ENCODE assay signal across 8 cellular contexts in the genomic region with DNA sequence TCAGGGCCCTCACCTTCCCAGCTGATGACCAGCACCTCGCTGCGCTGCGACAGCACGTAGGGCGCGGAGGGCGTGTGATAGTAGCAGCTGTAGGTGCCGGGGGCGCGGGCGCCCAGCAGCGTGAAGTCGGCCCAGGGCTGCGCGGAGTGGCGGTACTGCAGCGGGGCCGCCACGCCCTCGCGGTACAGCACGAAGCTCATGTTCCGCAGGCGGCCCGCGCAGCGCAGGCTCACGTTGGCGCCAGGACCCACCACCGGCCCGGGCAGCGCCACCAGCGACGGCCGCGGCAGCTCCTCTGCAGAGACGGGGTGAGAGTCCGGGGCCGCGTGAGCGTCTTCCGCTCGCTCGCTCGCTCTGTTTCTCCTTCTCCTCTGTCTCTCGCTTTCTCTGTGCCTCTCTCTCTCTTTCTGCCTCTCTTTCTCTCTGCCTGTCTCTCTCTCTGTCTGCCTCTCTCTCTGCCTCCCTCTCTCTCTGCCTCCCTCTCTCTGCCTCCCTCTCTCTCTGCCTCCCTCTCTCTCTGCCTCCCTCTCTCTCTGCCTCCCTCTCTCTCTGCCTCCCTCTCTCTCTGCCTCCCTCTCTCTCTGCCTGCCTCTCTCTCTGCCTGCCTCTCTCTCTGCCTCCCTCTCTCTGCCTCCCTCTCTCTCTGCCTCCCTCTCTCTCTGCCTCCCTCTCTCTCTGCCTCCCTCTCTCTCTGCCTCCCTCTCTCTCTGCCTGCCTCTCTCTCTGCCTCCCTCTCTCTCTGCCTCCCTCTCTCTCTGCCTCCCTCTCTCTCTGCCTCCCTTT. TPM values are rescaled to one million over a fixed set of nuclear protein-coding genes. Genes with fewer than 3 reads are reported as not detected.
DNase-seq lines count a peak whose midpoint lies in the region; ATAC-seq and TF ChIP-seq lines count a peak whose summit lies in the region.
"Not testable (repeated sequence)": the region's sequence is repeated elsewhere in the genome, so short reads cannot be mapped to it uniquely, and the experiment has no call there.

No MANE protein-coding gene starts in this region.

- peak overlapping the region in 1 of 2 donors; percentile 41 for H3K4me3 ChIP-seq in CD4-positive, alpha-beta memory T cell (ENCODE audit: low read length in 2 of 2)
- H3K4me3 ChIP-seq in HUES64 (ENCODE audit: low read length) (peak overlapping the region; percentile 55), Panc1 (ENCODE audit: low read depth in 2 of 2, low read length in 2 of 2) (peak overlapping the region; percentile 45 to 74), colonic mucosa (peak overlapping the region; percentile 35)

- peak overlapping the region; percentile 80 to 91 (median 88) for H3K27ac Mint-ChIP-seq in CD4-positive, alpha-beta memory T cell
- not testable (repeated sequence) for H3K27ac Mint-ChIP-seq in nephron progenitor cell
- peak overlapping the region; percentile 84 for H3K27ac Mint-ChIP-seq in stimulated activated effector memory CD8-positive, alpha-beta T cell treated with anti-CD3 and anti-CD28 coated beads, Interleukin-12 subunit alpha, Interleukin-12 subunit beta, amount 100 ng/mL, for 72 hours

- POLR2A ChIA-PET in CD4-positive, alpha-beta memory T cell (lab: Charles Lee; ENCODE audit: partially characterized antibody): interaction anchor here (0.6 to 6.2 kb wide), 6 partner anchors 10 to 95 kb away, joined by 3 to 49 read pairs (median 4); a partner anchor contains a TSS
- POLR2A ChIA-PET in Panc1 (lab: Charles Lee): interaction anchor here (0.6 to 0.7 kb wide), 2 partner anchors 48 to 208 kb away, joined by 3 read pairs; no protein-coding TSS in a partner anchor

- in situ Hi-C loops in Panc1 (cut with HindIII; ENCODE audit: low pct_unique_long_range_greater_than_20kb, low sequenced_read_pairs): not testable (repeated sequence)

- peak overlapping the region; percentile 29 for H3K27ac ChIP-seq in CD4-positive, alpha-beta memory T cell (ENCODE audit: low read depth, low read length)
- not testable (repeated sequence) for H3K27ac ChIP-seq in HUES64 (ENCODE audit: low read depth, low read length); colonic mucosa
- H3K27ac ChIP-seq in Panc1 (ENCODE audit: low read length): peak overlapping the region; percentile 89

- H3K4me1 Mint-ChIP-seq in CD4-positive, alpha-beta memory T cell: peaks cover 5 to 20% (median 9%) of the 10 kb centered on the region in 4 donors
- not testable (repeated sequence) for H3K4me1 Mint-ChIP-seq in nephron progenitor cell
- H3K4me1 Mint-ChIP-seq in stimulated activated effector memory CD8-positive, alpha-beta T cell treated with anti-CD3 and anti-CD28 coated beads, Interleukin-12 subunit alpha, Interleukin-12 subunit beta, amount 100 ng/mL, for 72 hours: peaks cover 16% of the 10 kb centered on the region

- not testable (repeated sequence) for H3K36me3 ChIP-seq in CD4-positive, alpha-beta memory T cell (ENCODE audit: insufficient read depth, low read length); HUES64 (ENCODE audit: insufficient read depth, low read length); Panc1 (ENCODE audit: control insufficient read depth, insufficient read depth, low read length); colonic mucosa

- H3K9me3 Mint-ChIP-seq in CD4-positive, alpha-beta memory T cell; stimulated activated effector memory CD8-positive, alpha-beta T cell treated with anti-CD3 and anti-CD28 coated beads, Interleukin-12 subunit alpha, Interleukin-12 subunit beta, amount 100 ng/mL, for 72 hours: not testable (repeated sequence)
- peaks cover 17% of the 10 kb centered on the region for H3K9me3 Mint-ChIP-seq in nephron progenitor cell

- CTCF ChIA-PET in CD4-positive, alpha-beta memory T cell (lab: Charles Lee; ENCODE audit: partially characterized antibody): interaction anchor here (0.6 to 1.0 kb wide), 7 partner anchors 10 to 303 kb away, joined by 3 to 5 read pairs (median 3); a partner anchor contains a TSS
- CTCF ChIA-PET in Panc1 (lab: Charles Lee): interaction anchor here (0.5 to 1.1 kb wide), 4 partner anchors 14 to 269 kb away, joined by 4 to 7 read pairs (median 4); a partner anchor contains a TSS

- peak overlapping the region; percentile 72 to 87 (median 86) for H3K4me3 Mint-ChIP-seq in CD4-positive, alpha-beta memory T cell
- peak overlapping the region; percentile 82 for H3K4me3 Mint-ChIP-seq in nephron progenitor cell
- peak overlapping the region; percentile 76 for H3K4me3 Mint-ChIP-seq in stimulated activated effector memory CD8-positive, alpha-beta T cell treated with anti-CD3 and anti-CD28 coated beads, Interleukin-12 subunit alpha, Interleukin-12 subunit beta, amount 100 ng/mL, for 72 hours

- not testable (repeated sequence) for H3K27me3 Mint-ChIP-seq in CD4-positive, alpha-beta memory T cell
- peaks cover 77% of the 10 kb centered on the region for H3K27me3 Mint-ChIP-seq in nephron progenitor cell (ENCODE audit: low read depth, poor library complexity)

- H3K36me3 Mint-ChIP-seq in CD4-positive, alpha-beta memory T cell; nephron progenitor cell (ENCODE audit: low read depth): not testable (repeated sequence)
- H3K36me3 Mint-ChIP-seq in stimulated activated effector memory CD8-positive, alpha-beta T cell treated with anti-CD3 and anti-CD28 coated beads, Interleukin-12 subunit alpha, Interleukin-12 subunit beta, amount 100 ng/mL, for 72 hours: peaks cover 10% of the 10 kb centered on the region

- H3K9ac ChIP-seq in HUES64 (ENCODE audit: low read depth, low read length) (peak overlapping the region; percentile 46), colonic mucosa (ENCODE audit: low read depth in 2 of 2, low read length in 2 of 2) (peak overlapping the region in 1 of 2 donors; percentile 60)

- H3K4me1 ChIP-seq in CD4-positive, alpha-beta memory T cell (ENCODE audit: insufficient read depth, low read length): peaks cover 13% of the 10 kb centered on the region
- H3K4me1 ChIP-seq in HUES64 (ENCODE audit: insufficient read depth, low read length); colonic mucosa: not testable (repeated sequence)
- peaks cover 16% of the 10 kb centered on the region for H3K4me1 ChIP-seq in Panc1 (ENCODE audit: control insufficient read depth, insufficient read depth, low read length)

- BruUV-seq in Panc1 (replicated peaks; lab: Mats Ljungman, UMichigan): TSS peak; percentile 92

- peak; percentile 44 to 61 (median 51) for DNase-seq in CD4-positive, alpha-beta memory T cell
- not testable (repeated sequence) for DNase-seq in Panc1 (ENCODE audit: low read depth, low spot score)
- peak; percentile 38 for DNase-seq in activated T-cell treated with anti-CD3 and anti-CD28 coated beads for 48 hours (ENCODE audit: low read depth)
- DNase-seq in colonic mucosa: peak; percentile 32
- peak; percentile 68 for DNase-seq in hepatic stellate cell (ENCODE audit: low spot score)
- DNase-seq in nephron progenitor cell: peak; percentile 75
- DNase-seq in stimulated activated effector memory CD8-positive, alpha-beta T cell treated with anti-CD3 and anti-CD28 coated beads, Interleukin-12 subunit alpha, Interleukin-12 subunit beta, amount 100 ng/mL, for 72 hours (ENCODE audit: low spot score in 2 of 2): peak; percentile 36 to 66

- not testable (repeated sequence) for H3K27me3 ChIP-seq in CD4-positive, alpha-beta memory T cell (ENCODE audit: insufficient read depth, low read length); Panc1 (ENCODE audit: control insufficient read depth, insufficient read depth, low read length); colonic mucosa
- H3K27me3 ChIP-seq in HUES64 (ENCODE audit: insufficient read depth, low read length): peaks cover 30% of the 10 kb centered on the region

- ATAC-seq in Panc1: peak; percentile 79
- ATAC-seq in stimulated activated effector memory CD8-positive, alpha-beta T cell treated with anti-CD3 and anti-CD28 coated beads, Interleukin-12 subunit alpha, Interleukin-12 subunit beta, amount 100 ng/mL, for 72 hours: peak; percentile 88

- TF ChIP-seq CTCF in Panc1 (IDR thresholded peaks at IDR 0.05); colonic mucosa (IDR thresholded peaks at IDR 0.05); nephron progenitor cell (IDR thresholded peaks at IDR 0.05): not testable (repeated sequence)

- WGBS in HUES64: under 1% methylated on average over 46 of the region's 46 CpGs

- not testable (repeated sequence) for H3K9me3 ChIP-seq in CD4-positive, alpha-beta memory T cell (ENCODE audit: control insufficient read depth in 1 of 2, low read length in 2 of 2); HUES64 (ENCODE audit: insufficient read depth, low read depth, low read length); Panc1 (ENCODE audit: control insufficient read depth, insufficient read depth, low read depth, low read length); colonic mucosa

- intact Hi-C loops in CD4-positive, alpha-beta memory T cell (cut with micrococcal nuclease): loop anchor here (1.0 kb wide), 1 partner anchor 227 kb away; no protein-coding TSS in a partner anchor
- intact Hi-C loops in Panc1 (cut with micrococcal nuclease; ENCODE audit: unreplicated experiment): loop anchor here (5.0 kb wide), 1 partner anchor 64 kb away; no protein-coding TSS in a partner anchor
- intact Hi-C loops in colonic mucosa (cut with DNase I): not testable (repeated sequence)

RNA-seq across cellular contexts. Expression of a gene that starts 4.6 kb away (rescaled TPM):
- total RNA-seq in CD4-positive, alpha-beta memory T cell: 1 to 10 TPM in 1 of 2 experiments, under 1 TPM in 1; 0.64 to 1.1 TPM
- under 1 TPM in 1 of 2 donors, not detected in 1; 0.23 TPM for polyA plus RNA-seq in CD4-positive, alpha-beta memory T cell
- polyA plus RNA-seq in HUES64 (2013, experiment 1 of 2): 0.55 TPM
- polyA plus RNA-seq in HUES64 (2013, experiment 2 of 2): 0.63 TPM
- total RNA-seq in Panc1 (2021; ENCODE audit: unreplicated experiment) (6.8 TPM), colonic mucosa (1 to 10 TPM in 1 of 2 donors, under 1 TPM in 1; 0.57 to 1.6 TPM)
- 11.1 TPM for polyA plus RNA-seq in Panc1 (2012; ENCODE audit: insufficient read length)

RNA-seq across cellular contexts. Expression of a gene that starts 6.6 kb away (rescaled TPM):
- 100 to 1,000 TPM; 135 to 137 TPM for total RNA-seq in CD4-positive, alpha-beta memory T cell
- 100 to 1,000 TPM; 374 to 440 TPM for polyA plus RNA-seq in CD4-positive, alpha-beta memory T cell
- polyA plus RNA-seq in HUES64 (2013, experiment 1 of 2): 149 TPM
- polyA plus RNA-seq in HUES64 (2013, experiment 2 of 2): 176 TPM
- total RNA-seq in Panc1 (2021; ENCODE audit: unreplicated experiment) (211 TPM), colonic mucosa (100 to 1,000 TPM; 138 to 188 TPM)
- 524 TPM for polyA plus RNA-seq in Panc1 (2012; ENCODE audit: insufficient read length)

RNA-seq across cellular contexts. Expression of a gene that starts 14.9 kb away (rescaled TPM):
- not detected for total RNA-seq in CD4-positive, alpha-beta memory T cell
- polyA plus RNA-seq in CD4-positive, alpha-beta memory T cell: not detected
- not detected for polyA plus RNA-seq in HUES64 (2013, experiment 1 of 2)
- not detected for polyA plus RNA-seq in HUES64 (2013, experiment 2 of 2)
- not detected for total RNA-seq in Panc1 (2021; ENCODE audit: unreplicated experiment)
- polyA plus RNA-seq in Panc1 (2012; ENCODE audit: insufficient read length): not detected
- not detected for total RNA-seq in colonic mucosa

RNA-seq across cellular contexts. Expression of a gene that starts 19.4 kb away (rescaled TPM):
- 10 to 100 TPM; 17.2 to 19.0 TPM for total RNA-seq in CD4-positive, alpha-beta memory T cell
- polyA plus RNA-seq in CD4-positive, alpha-beta memory T cell: 10 to 100 TPM; 17.6 to 31.0 TPM
- 15.0 TPM for polyA plus RNA-seq in HUES64 (2013, experiment 1 of 2)
- polyA plus RNA-seq in HUES64 (2013, experiment 2 of 2): 16.4 TPM
- total RNA-seq in Panc1 (2021; ENCODE audit: unreplicated experiment) (45.4 TPM), colonic mucosa (10 to 100 TPM; 15.9 to 17.2 TPM)
- 73.2 TPM for polyA plus RNA-seq in Panc1 (2012; ENCODE audit: insufficient read length)

RNA-seq across cellular contexts. Expression of a gene that starts 19.5 kb away (rescaled TPM):
- 10 to 100 TPM; 77.6 to 80.0 TPM for total RNA-seq in CD4-positive, alpha-beta memory T cell
- polyA plus RNA-seq in CD4-positive, alpha-beta memory T cell: 10 to 100 TPM; 73.0 to 79.0 TPM
- polyA plus RNA-seq in HUES64 (2013, experiment 1 of 2): 55.5 TPM
- polyA plus RNA-seq in HUES64 (2013, experiment 2 of 2): 58.1 TPM
- total RNA-seq in Panc1 (2021; ENCODE audit: unreplicated experiment): 117 TPM
- 159 TPM for polyA plus RNA-seq in Panc1 (2012; ENCODE audit: insufficient read length)
- 10 to 100 TPM; 39.5 to 65.6 TPM for total RNA-seq in colonic mucosa
